ENCODE assay signal across 2 cellular contexts in the genomic region with DNA sequence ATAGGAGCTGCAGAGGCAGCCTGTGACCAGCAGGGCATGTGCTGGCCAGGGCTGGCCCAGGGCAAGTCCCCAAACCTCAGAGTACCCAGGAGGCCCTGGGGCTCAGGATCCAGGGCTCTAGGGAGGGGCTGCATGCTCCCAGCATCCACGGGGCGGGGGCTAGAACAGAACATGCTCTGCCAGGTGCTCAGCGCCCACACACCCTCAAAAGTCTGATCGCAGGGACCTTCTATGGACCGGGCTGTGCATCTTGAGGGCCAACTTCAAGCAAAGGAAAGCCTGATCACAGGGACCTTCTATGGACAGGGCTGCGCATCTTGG.
TF ChIP-seq lines count a peak whose summit lies in the region.

No MANE protein-coding gene starts in this region.

TF ChIP-seq in HCT116, 20 proteins besides CTCF, POLR2A, EP300 and RAD21:
- TF ChIP-seq SRF (IDR thresholded peaks at IDR 0.05; ENCODE audit: low read depth) (no peak), EZH2phosphoT487 (IDR thresholded peaks at IDR 0.05; ENCODE audit: borderline replicate concordance) (no peak), TCF7L2 (IDR thresholded peaks at IDR 0.05; ENCODE audit: borderline replicate concordance, extremely low read depth, insufficient read depth, insufficient read length) (no peak), SP1 (IDR thresholded peaks at IDR 0.05; ENCODE audit: low read depth) (no peak)
- TF ChIP-seq, protein P1, sequence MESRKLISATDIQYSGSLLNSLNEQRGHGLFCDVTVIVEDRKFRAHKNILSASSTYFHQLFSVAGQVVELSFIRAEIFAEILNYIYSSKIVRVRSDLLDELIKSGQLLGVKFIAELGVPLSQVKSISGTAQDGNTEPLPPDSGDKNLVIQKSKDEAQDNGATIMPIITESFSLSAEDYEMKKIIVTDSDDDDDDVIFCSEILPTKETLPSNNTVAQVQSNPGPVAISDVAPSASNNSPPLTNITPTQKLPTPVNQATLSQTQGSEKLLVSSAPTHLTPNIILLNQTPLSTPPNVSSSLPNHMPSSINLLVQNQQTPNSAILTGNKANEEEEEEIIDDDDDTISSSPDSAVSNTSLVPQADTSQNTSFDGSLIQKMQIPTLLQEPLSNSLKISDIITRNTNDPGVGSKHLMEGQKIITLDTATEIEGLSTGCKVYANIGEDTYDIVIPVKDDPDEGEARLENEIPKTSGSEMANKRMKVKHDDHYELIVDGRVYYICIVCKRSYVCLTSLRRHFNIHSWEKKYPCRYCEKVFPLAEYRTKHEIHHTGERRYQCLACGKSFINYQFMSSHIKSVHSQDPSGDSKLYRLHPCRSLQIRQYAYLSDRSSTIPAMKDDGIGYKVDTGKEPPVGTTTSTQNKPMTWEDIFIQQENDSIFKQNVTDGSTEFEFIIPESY (IDR thresholded peaks at IDR 0.05; ENCODE audit: extremely low read depth, insufficient replicate concordance, low read length) = no peak

TF ChIP-seq in HepG2, 621 proteins besides CTCF, POLR2A, EP300 and RAD21:
- TF ChIP-seq BCL6 (CRISPR knock-in tag; IDR thresholded peaks at IDR 0.05) = no peak
- no peak for TF ChIP-seq ZNF17 (CRISPR knock-in tag; IDR thresholded peaks at IDR 0.05)
- no peak for TF ChIP-seq ZNF431 (CRISPR knock-in tag; IDR thresholded peaks at IDR 0.05; ENCODE audit: borderline replicate concordance, low read depth)
- TF ChIP-seq ETS1 (CRISPR knock-in tag; IDR thresholded peaks at IDR 0.05) = no peak
- no peak for TF ChIP-seq STAG1 (CRISPR knock-in tag; IDR thresholded peaks at IDR 0.05)
- TF ChIP-seq ATF7-NPFF (CRISPR knock-in tag; IDR thresholded peaks at IDR 0.05; ENCODE audit: low read depth) = no peak
- TF ChIP-seq ZNF569 (CRISPR knock-in tag; IDR thresholded peaks at IDR 0.05; ENCODE audit: borderline replicate concordance) = no peak
- no peak for TF ChIP-seq ZNF276 (CRISPR knock-in tag; IDR thresholded peaks at IDR 0.05; ENCODE audit: low read depth)
- no peak for TF ChIP-seq EZH2 (conservative IDR thresholded peaks at IDR 0.05; ENCODE audit: low read depth, low read length)
- no peak for TF ChIP-seq ZNF446 (CRISPR knock-in tag; IDR thresholded peaks at IDR 0.05)
- no peak for TF ChIP-seq ZNF766 (CRISPR knock-in tag; IDR thresholded peaks at IDR 0.05; ENCODE audit: borderline replicate concordance)
- TF ChIP-seq NFYC (CRISPR knock-in tag; IDR thresholded peaks at IDR 0.05) = no peak
TF ChIP-seq in HepG2: peak in this region for 0.
